In genomic region chr18:3297025-3297984, GRCh38 we compare ENCODE assay signal across 8 cellular contexts. TPM values are rescaled to one million over a fixed set of nuclear protein-coding genes. Genes with fewer than 3 reads are reported as not detected.
DNase-seq lines count a peak whose midpoint lies in the region; ATAC-seq, FAIRE-seq and TF ChIP-seq lines count a peak whose summit lies in the region.

No MANE protein-coding gene starts in this region.

- H3K4me1 ChIP-seq in HepG2 (ENCODE audit: insufficient read depth, low read length) = peaks cover 11% of the 10 kb centered on the region; the same call in 1 of the 2 replicates

- TSS peak; percentile 93 for BruUV-seq in HepG2 (replicated peaks; lab: Mats Ljungman, UMichigan)

- POLR2A ChIA-PET in HepG2 (lab: Yijun Ruan, JAX) = interaction anchor here (0.6 to 2.2 kb wide), 15 partner anchors 13 to 368 kb away, joined by 3 to 25 read pairs (median 4); no protein-coding TSS in a partner anchor

- no peaks in the 10 kb centered on the region for H4K20me1 ChIP-seq in HepG2 (ENCODE audit: insufficient read depth, low read length)

- FAIRE-seq in GM18507 (lab: Jason Lieb, UNC) (peak; percentile 89), HepG2 (lab: Jason Lieb, UNC) (peak; percentile 97)

- no peaks in the 10 kb centered on the region for H3K36me3 ChIP-seq in HepG2 (replicated peaks in 1 of 2; ENCODE audit: control insufficient read depth in 1 of 2, insufficient read depth in 2 of 2, low read length in 2 of 2)

- H3K9me3 ChIP-seq in HepG2 (ENCODE audit: low read length) = no peaks in the 10 kb centered on the region

- peak; percentile 76 to 89 for TF ChIP-seq POLR2A in HepG2 (IDR thresholded peaks at IDR 0.05; ENCODE audit: insufficient read depth in 1 of 2, low read depth in 2 of 2, low read length in 2 of 2)

- H3K4me3 ChIP-seq in coronary artery (peak overlapping the region; percentile 73), HepG2 (replicated peaks in 1 of 3; ENCODE audit: insufficient read depth in 1 of 3, low read depth in 2 of 3, low read length in 3 of 3) (peak overlapping the region; percentile 77 to 91 (median 80))

- H3K9ac ChIP-seq in HepG2 (ENCODE audit: insufficient read depth, low read depth, low read length) = peak overlapping the region; percentile 72

- ATAC-seq in HG02938 (IDR thresholded peaks at IDR 0.05; ENCODE audit: unreplicated experiment) (peak; percentile 99), HepG2 (peak; percentile 97)

- CTCF ChIA-PET in HepG2 (lab: Yijun Ruan, JAX; ENCODE audit: low intra/inter-chr PET ratio, low total read pairs) = no interaction called here

- intact Hi-C loops in HepG2 (cut with micrococcal nuclease; ENCODE audit: unreplicated experiment) = loop anchor here (5.0 kb wide), 2 partner anchors 370 to 390 kb away; no protein-coding TSS in a partner anchor

- H3K4me2 ChIP-seq in HepG2 (ENCODE audit: low read depth, low read length) = peak overlapping the region; percentile 96

- peak; percentile 45 for DNase-seq in GM18507 (ENCODE audit: extremely low spot score, insufficient read length, low read depth)
- DNase-seq in NCI-H2196 treated with DMSO at 0.1 percent for 48 hours (lab: John Stamatoyannopoulos, UW; ENCODE audit: unreplicated experiment) = peak; percentile 96
- peak; percentile 88 to 95 for DNase-seq in activated CD4-positive, alpha-beta T cell treated with anti-CD3 and anti-CD28 coated beads for 4 hours
- DNase-seq in coronary artery (ENCODE audit: low spot score) = peak; percentile 85
- DNase-seq in HepG2 (ENCODE audit: low spot score) = peak; percentile 91
- peak; percentile 88 for DNase-seq in stimulated activated CD4-positive, alpha-beta T cell treated with anti-CD3 and anti-CD28 coated beads, Interleukin-2, amount 100 ng/mL, for 4 hours (ENCODE audit: low read depth)
- no peak for DNase-seq in SW 1271 (lab: John Stamatoyannopoulos, UW)

- H3K27ac ChIP-seq in coronary artery = peak overlapping the region in 1 of 2 donors; percentile 8
- H3K27ac ChIP-seq in HepG2 (ENCODE audit: extremely low read length, insufficient read depth, low read length) = peak overlapping the region; percentile 58

- no peak for TF ChIP-seq CTCF in coronary artery (IDR thresholded peaks at IDR 0.05)
- TF ChIP-seq CTCF in HepG2 (CRISPR knock-in tag; IDR thresholded peaks at IDR 0.05) = peak; percentile 97

- 3% methylated on average over 11 of the region's 18 CpGs for WGBS in HepG2 (ENCODE audit: low lambda C conversion rate)

- in situ Hi-C loops in HepG2 (cut with HindIII; ENCODE audit: extremely low pct_ligation_motif_present, low pct_unique_long_range_greater_than_20kb) = no loop called here

- TF ChIP-seq EP300 in HepG2 (IDR thresholded peaks at IDR 0.05; ENCODE audit: low read depth in 2 of 2, low read length in 2 of 2) = peak in 1 of 2 experiments; percentile 52; a peak in 2 of 4 replicates
- peak; percentile 74 for TF ChIP-seq EP300 in HepG2 (CRISPR knock-in tag; IDR thresholded peaks at IDR 0.05; ENCODE audit: borderline replicate concordance)

- H3K79me2 ChIP-seq in HepG2 (ENCODE audit: insufficient read depth, low read length) = no peaks in the 10 kb centered on the region

- H2AFZ ChIP-seq in HepG2 (ENCODE audit: low read length) = peak overlapping the region; percentile 86

- H3K27me3 ChIP-seq in HepG2 (ENCODE audit: control insufficient read depth in 1 of 2, insufficient read depth in 2 of 2, low read length in 2 of 2) = no peaks in the 10 kb centered on the region; a peak in 1 of 5 replicates

- TF ChIP-seq RAD21 in HepG2 (CRISPR knock-in tag; IDR thresholded peaks at IDR 0.05) = peak; percentile 25

TF ChIP-seq in HepG2, 621 proteins besides CTCF, POLR2A, EP300 and RAD21 (continues in another document):
- TF ChIP-seq GPBP1L1 (CRISPR knock-in tag; IDR thresholded peaks at IDR 0.05) (no peak), ZNF17 (CRISPR knock-in tag; IDR thresholded peaks at IDR 0.05) (no peak), MZF1 (CRISPR knock-in tag; IDR thresholded peaks at IDR 0.05; ENCODE audit: borderline replicate concordance) (no peak), ZNF670 (CRISPR knock-in tag; IDR thresholded peaks at IDR 0.05; ENCODE audit: borderline replicate concordance) (no peak), TEAD2 (CRISPR knock-in tag; IDR thresholded peaks at IDR 0.05) (no peak), NCOA1 (CRISPR knock-in tag; IDR thresholded peaks at IDR 0.05) (no peak)
- TF ChIP-seq, protein P1, sequence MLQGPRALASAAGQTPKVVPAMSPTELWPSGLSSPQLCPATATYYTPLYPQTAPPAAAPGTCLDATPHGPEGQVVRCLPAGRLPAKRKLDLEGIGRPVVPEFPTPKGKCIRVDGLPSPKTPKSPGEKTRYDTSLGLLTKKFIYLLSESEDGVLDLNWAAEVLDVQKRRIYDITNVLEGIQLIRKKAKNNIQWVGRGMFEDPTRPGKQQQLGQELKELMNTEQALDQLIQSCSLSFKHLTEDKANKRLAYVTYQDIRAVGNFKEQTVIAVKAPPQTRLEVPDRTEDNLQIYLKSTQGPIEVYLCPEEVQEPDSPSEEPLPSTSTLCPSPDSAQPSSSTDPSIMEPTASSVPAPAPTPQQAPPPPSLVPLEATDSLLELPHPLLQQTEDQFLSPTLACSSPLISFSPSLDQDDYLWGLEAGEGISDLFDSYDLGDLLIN (CRISPR knock-in tag; IDR thresholded peaks at IDR 0.05; ENCODE audit: borderline replicate concordance) = 0 out of 2 replicates have a peak, but pooled peaks have one; percentile 74

RNA-seq across cellular contexts. Expression of gene MYL12B, which starts 35.4 kb away (rescaled TPM):
- total RNA-seq in HepG2 (2016; rRNA removed; fragmentation: Illumina TruSeq; extraction: Trizol) = 340 and 475 TPM in 2 replicates
- 118 and 121 TPM in 2 replicates for total RNA-seq in HepG2 (2016; cell fraction: cytosol; rRNA removed; fragmentation: Illumina TruSeq; extraction: Trizol; ENCODE audit: low read depth)
- 344 and 488 TPM in 2 replicates for total RNA-seq in HepG2 (2016; cell fraction: insoluble cytoplasmic fraction; rRNA removed; fragmentation: Illumina TruSeq; extraction: Trizol)
- 130 and 135 TPM in 2 replicates for total RNA-seq in HepG2 (2016; cell fraction: membrane; rRNA removed; fragmentation: Illumina TruSeq; extraction: Trizol)
- 113 and 117 TPM in 2 replicates for total RNA-seq in HepG2 (2016; cell fraction: nucleus; rRNA removed; fragmentation: Illumina TruSeq; extraction: Trizol)
- 238 and 265 TPM in 2 replicates for polyA plus RNA-seq in HepG2 (2011; rRNA removed)
- 202 and 250 TPM in 2 replicates for polyA plus RNA-seq in HepG2 (2011; cell fraction: cytosol; rRNA removed)
- polyA plus RNA-seq in HepG2 (2011; cell fraction: nucleus; rRNA removed) = 45.6 and 55.4 TPM in 2 replicates
- polyA plus RNA-seq in HepG2 (2012) = 212 and 213 TPM in 2 replicates
- 96.0 and 108 TPM in 2 replicates for polyA plus RNA-seq in HepG2 (2016; cell fraction: cytosol; fragmentation: Illumina TruSeq; extraction: Trizol; ENCODE audit: low read depth)
- 470 and 496 TPM in 2 replicates for polyA plus RNA-seq in HepG2 (2016; cell fraction: insoluble cytoplasmic fraction; fragmentation: Illumina TruSeq; extraction: Trizol; ENCODE audit: low read depth)
- polyA plus RNA-seq in HepG2 (2016; cell fraction: membrane; fragmentation: Illumina TruSeq; extraction: Trizol; ENCODE audit: low read depth) = 102 and 106 TPM in 2 replicates
- polyA plus RNA-seq in HepG2 (2016; cell fraction: nucleus; fragmentation: Illumina TruSeq; extraction: Trizol; ENCODE audit: insufficient read depth, low read depth) = 168 and 175 TPM in 2 replicates
- polyA minus RNA-seq in HepG2 (2011; rRNA and poly(A)+ RNA removed; ENCODE audit: low replicate concordance) = 114 and 173 TPM in 2 replicates
- 94.2 and 95.6 TPM in 2 replicates for polyA minus RNA-seq in HepG2 (2011; cell fraction: cytosol; rRNA and poly(A)+ RNA removed)
- polyA minus RNA-seq in HepG2 (2011; cell fraction: nucleus; rRNA and poly(A)+ RNA removed) = 30.6 and 55.3 TPM in 2 replicates

RNA-seq across cellular contexts. Expression of gene MYL12A, which starts 49.7 kb away (rescaled TPM):
- total RNA-seq in HepG2 (2016; rRNA removed; fragmentation: Illumina TruSeq; extraction: Trizol) = 277 and 357 TPM in 2 replicates
- 95.1 and 97.4 TPM in 2 replicates for total RNA-seq in HepG2 (2016; cell fraction: cytosol; rRNA removed; fragmentation: Illumina TruSeq; extraction: Trizol; ENCODE audit: low read depth)
- total RNA-seq in HepG2 (2016; cell fraction: insoluble cytoplasmic fraction; rRNA removed; fragmentation: Illumina TruSeq; extraction: Trizol) = 277 and 377 TPM in 2 replicates
- total RNA-seq in HepG2 (2016; cell fraction: membrane; rRNA removed; fragmentation: Illumina TruSeq; extraction: Trizol) = 78.5 and 96.6 TPM in 2 replicates
- total RNA-seq in HepG2 (2016; cell fraction: nucleus; rRNA removed; fragmentation: Illumina TruSeq; extraction: Trizol) = 143 and 145 TPM in 2 replicates
- polyA plus RNA-seq in HepG2 (2011; rRNA removed) = 243 and 261 TPM in 2 replicates
- 156 and 261 TPM in 2 replicates for polyA plus RNA-seq in HepG2 (2011; cell fraction: cytosol; rRNA removed)
- 65.4 and 82.9 TPM in 2 replicates for polyA plus RNA-seq in HepG2 (2011; cell fraction: nucleus; rRNA removed)
- polyA plus RNA-seq in HepG2 (2012) = 263 and 319 TPM in 2 replicates
- polyA plus RNA-seq in HepG2 (2016; cell fraction: cytosol; fragmentation: Illumina TruSeq; extraction: Trizol; ENCODE audit: low read depth) = 53.2 and 57.8 TPM in 2 replicates
- 305 and 333 TPM in 2 replicates for polyA plus RNA-seq in HepG2 (2016; cell fraction: insoluble cytoplasmic fraction; fragmentation: Illumina TruSeq; extraction: Trizol; ENCODE audit: low read depth)
- polyA plus RNA-seq in HepG2 (2016; cell fraction: membrane; fragmentation: Illumina TruSeq; extraction: Trizol; ENCODE audit: low read depth) = 53.7 and 63.8 TPM in 2 replicates
- 156 and 160 TPM in 2 replicates for polyA plus RNA-seq in HepG2 (2016; cell fraction: nucleus; fragmentation: Illumina TruSeq; extraction: Trizol; ENCODE audit: insufficient read depth, low read depth)
- polyA minus RNA-seq in HepG2 (2011; rRNA and poly(A)+ RNA removed; ENCODE audit: low replicate concordance) = 91.9 and 99.7 TPM in 2 replicates
- 172 and 198 TPM in 2 replicates for polyA minus RNA-seq in HepG2 (2011; cell fraction: cytosol; rRNA and poly(A)+ RNA removed)
- polyA minus RNA-seq in HepG2 (2011; cell fraction: nucleus; rRNA and poly(A)+ RNA removed) = 130 and 202 TPM in 2 replicates

Comparison
In these comparisons a context has a peak if more than half of its experiments do, and no peak if none do; other contexts are left out.
1. DNase-seq: peak in GM18507 (single experiment), NCI-H2196 treated with DMSO at 0.1 percent for 48 hours (single experiment), activated CD4-positive, alpha-beta T cell treated with anti-CD3 and anti-CD28 coated beads for 4 hours (2 of 2), coronary artery (single experiment), HepG2 (single experiment) and stimulated activated CD4-positive, alpha-beta T cell treated with anti-CD3 and anti-CD28 coated beads, Interleukin-2, amount 100 ng/mL, for 4 hours (single experiment); none in SW 1271 (0 of 2).